15 cellular contexts compared by ENCODE assay signal in the genomic region with DNA sequence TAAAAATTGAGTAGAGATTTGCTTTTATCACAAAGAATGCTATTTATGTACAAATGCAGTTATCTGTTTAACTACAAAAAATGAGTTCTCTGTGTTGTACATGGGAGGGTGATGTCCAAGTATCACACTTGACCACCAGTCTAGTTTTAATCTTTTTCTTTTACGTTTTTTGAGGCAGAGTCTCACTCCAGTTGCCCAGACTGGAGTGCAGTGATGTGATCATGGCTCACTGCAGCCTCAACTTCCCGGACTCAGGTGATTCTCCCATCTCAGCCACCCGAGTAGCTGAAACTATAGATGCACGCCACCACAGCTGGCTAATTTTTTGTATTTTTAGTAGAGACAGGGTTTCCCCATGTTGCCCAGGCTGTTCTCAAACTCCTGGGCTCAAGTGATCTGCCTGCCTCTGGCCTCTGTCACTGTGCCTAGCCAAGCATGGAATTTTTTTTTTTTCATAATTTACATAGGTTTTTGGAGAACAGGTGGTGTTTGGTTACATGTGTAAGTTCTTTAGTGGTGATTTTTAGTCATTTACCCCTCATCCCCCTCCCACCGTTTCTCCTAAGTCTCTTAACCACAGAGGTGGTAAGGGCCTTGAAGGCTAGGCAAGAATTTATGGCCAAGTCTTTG. TPM values are rescaled to one million over a fixed set of nuclear protein-coding genes. Genes with fewer than 3 reads are reported as not detected.
DNase-seq lines count a peak whose midpoint lies in the region; ATAC-seq, FAIRE-seq and TF ChIP-seq lines count a peak whose summit lies in the region.
"Had no signal": no experiment of that assay in that cellular context is flagged by ENCODE, and none has a peak within 500 bp of the region (broad histone marks: within the 10 kb centered on the region; RNA-seq: fewer than 3 reads in every experiment).

No MANE protein-coding gene starts in this region.

- no peaks in the 10 kb centered on the region for H3K27me3 ChIP-seq in astrocyte (ENCODE audit: insufficient read depth, low read length)

- ATAC-seq in GM18907 (IDR thresholded peaks at IDR 0.05; ENCODE audit: unreplicated experiment) (peak; percentile 89), GM21717 (IDR thresholded peaks at IDR 0.05; ENCODE audit: unreplicated experiment) (peak; percentile 81), HG03103 (IDR thresholded peaks at IDR 0.05; ENCODE audit: low read depth, unreplicated experiment) (peak; percentile 67)
- ATAC-seq: K562 had no signal

- no peak overlapping the region for H3K9ac ChIP-seq in astrocyte (ENCODE audit: low read length)

- H3K4me1 Mint-ChIP-seq in astrocyte (ENCODE audit: low read depth, unreplicated experiment) = peaks cover 7% of the 10 kb centered on the region
- H3K4me1 Mint-ChIP-seq: nephron progenitor cell had no signal

- DNase-seq in astrocyte (ENCODE audit: low read depth) = no peak
- DNase-seq in middle frontal gyrus (ENCODE audit: extremely low spot score, low spot score) = no peak
- no peak for DNase-seq in midbrain (lab: John Stamatoyannopoulos, UW)
- DNase-seq in NCI-H128 (lab: John Stamatoyannopoulos, UW; ENCODE audit: unreplicated experiment) = no peak
- DNase-seq in DMS79 treated with DMSO at 0.1 percent for 48 hours (lab: John Stamatoyannopoulos, UW) = no peak
- DNase-seq: activated gamma-delta T cell; cerebellar nuclear complex; nephron progenitor cell; SHP77 treated with DMSO at 0.1 percent for 48 hours; stimulated activated naive CD4-positive, alpha-beta T cell had no signal

- no peak overlapping the region for H3K4me3 ChIP-seq in astrocyte (ENCODE audit: insufficient read depth, low read depth, low read length)
- H3K4me3 ChIP-seq: K562 had no signal

- no peak overlapping the region for H3K27ac Mint-ChIP-seq in astrocyte (ENCODE audit: unreplicated experiment)
- H3K27ac Mint-ChIP-seq: nephron progenitor cell had no signal

- no peaks in the 10 kb centered on the region for H3K79me2 ChIP-seq in astrocyte (ENCODE audit: insufficient read depth, low read length)

- H3K36me3 Mint-ChIP-seq in astrocyte (ENCODE audit: low read depth, unreplicated experiment) = no peaks in the 10 kb centered on the region

- no peak overlapping the region for H2AFZ ChIP-seq in astrocyte (ENCODE audit: low read depth, low read length)

- H3K4me1 ChIP-seq in astrocyte (ENCODE audit: insufficient read depth, low read length) = no peaks in the 10 kb centered on the region

- no peak overlapping the region for H3K4me3 Mint-ChIP-seq in astrocyte (ENCODE audit: unreplicated experiment)
- H3K4me3 Mint-ChIP-seq: nephron progenitor cell had no signal

- H3K27me3 Mint-ChIP-seq in astrocyte (ENCODE audit: low read depth, unreplicated experiment) = no peaks in the 10 kb centered on the region

- no peaks in the 10 kb centered on the region for H3K9me3 Mint-ChIP-seq in astrocyte (ENCODE audit: unreplicated experiment)
- H3K9me3 Mint-ChIP-seq: nephron progenitor cell had no signal

- no peaks in the 10 kb centered on the region for H4K20me1 ChIP-seq in astrocyte (ENCODE audit: insufficient read depth, low read length)

- no peak for TF ChIP-seq CTCF in astrocyte (IDR thresholded peaks at IDR 0.05; ENCODE audit: insufficient read depth, low read depth, low read length)

- no peaks in the 10 kb centered on the region for H3K9me3 ChIP-seq in astrocyte (ENCODE audit: insufficient read depth, low read depth, low read length)

- peak; percentile 39 for FAIRE-seq in astrocyte (lab: Jason Lieb, UNC)
- FAIRE-seq: K562, keratinocyte had no signal

- no peak overlapping the region for H3K4me2 ChIP-seq in astrocyte (ENCODE audit: low read length)

- H3K27ac ChIP-seq in astrocyte (ENCODE audit: low read depth, low read length) = no peak overlapping the region

- no peaks in the 10 kb centered on the region for H3K36me3 ChIP-seq in astrocyte (ENCODE audit: insufficient read depth, low read length)

RNA-seq across cellular contexts. Expression of a gene that starts 47.9 kb away (rescaled TPM):
- 0.48 and 0.82 TPM in 2 replicates for total RNA-seq in astrocyte
- total RNA-seq: K562 had no signal
